In genomic region chr16:4603624-4604170, GRCh38 we compare ENCODE assay signal across 30 cellular contexts. TPM values are rescaled to one million over a fixed set of nuclear protein-coding genes. Genes with fewer than 3 reads are reported as not detected.
"Had no signal": no experiment of that assay in that cellular context is flagged by ENCODE, and none has a peak within 500 bp of the region (broad histone marks: within the 10 kb centered on the region; RNA-seq: fewer than 3 reads in every experiment).

No MANE protein-coding gene starts in this region.

- H3K27me3 Mint-ChIP-seq: activated naive CD8-positive, alpha-beta T cell treated with anti-CD3 and anti-CD28 coated beads for 36 hours had no signal

- H3K27ac Mint-ChIP-seq: activated CD4-positive, alpha-beta memory T cell treated with anti-CD3 and anti-CD28 coated beads, Interleukin-2, amount 10 ng/mL, durations not matched to agents 7 days and 5 days; activated CD4-positive, alpha-beta T cell treated with anti-CD3 and anti-CD28 coated beads for 36 hours; activated naive CD4-positive, alpha-beta T cell treated with anti-CD3 and anti-CD28 coated beads, Interleukin-2, amount 10 ng/mL, durations not matched to agents 7 days and 5 days; activated naive CD8-positive, alpha-beta T cell treated with anti-CD3 and anti-CD28 coated beads for 36 hours; activated T-helper 17 cell treated with anti-CD3 and anti-CD28 coated beads, Interleukin-2, amount 50 U/mL, for 72 hours; T-helper 1 cell treated with Interleukin-12 subunit alpha and Interleukin-12 subunit beta and Interleukin-4 antibody, amounts not matched to agents 30 μg/mL and 1 μg/mL, for 36 hours had no signal

- DNase-seq: activated CD4-positive, alpha-beta memory T cell treated with anti-CD3 and anti-CD28 coated beads, Interleukin-2, amount 10 ng/mL, durations not matched to agents 7 days and 5 days; activated CD4-positive, alpha-beta T cell treated with anti-CD3 and anti-CD28 coated beads for 36 hours; activated CD4-positive, alpha-beta T cell treated with anti-CD3 and anti-CD28 coated beads, Interleukin-2, amount 50 U/mL, for 1 hour; activated CD4-positive, CD25-positive, alpha-beta regulatory T cell; activated gamma-delta T cell; activated naive CD4-positive, alpha-beta T cell treated with anti-CD3 and anti-CD28 coated beads, Interleukin-2, amount 10 ng/mL, durations not matched to agents 7 days and 5 days; activated naive CD8-positive, alpha-beta T cell treated with anti-CD3 and anti-CD28 coated beads for 36 hours; activated T-cell treated with anti-CD3 and anti-CD28 coated beads for 4 hours; activated T-cell treated with anti-CD3 and anti-CD28 coated beads, Interleukin-2, amount 50 U/mL, for 48 hours; brain microvascular endothelial cell; MG63; MV-4-11; NCI-H1092 treated with DMSO at 0.1 percent for 48 hours; NCI-H1417 treated with DMSO at 0.1 percent for 48 hours; NCI-H1694; NCI-H2029; NCI-H2107; NCI-H345; NCI-H510A; NCI-H526 treated with DMSO at 0.1 percent for 48 hours; NCI-H82; SW 1271; T-helper 9 cell had no signal

- H3K27ac ChIP-seq: brain microvascular endothelial cell, cardiac muscle cell, KMS-11, SK-N-MC had no signal

- ATAC-seq: activated CD4-positive, alpha-beta T cell treated with anti-CD3 and anti-CD28 coated beads for 36 hours; activated T-helper 17 cell treated with anti-CD3 and anti-CD28 coated beads, Interleukin-2, amount 50 U/mL, for 72 hours; Right ventricle myocardium inferior had no signal

- H3K4me1 Mint-ChIP-seq: activated CD4-positive, alpha-beta memory T cell treated with anti-CD3 and anti-CD28 coated beads, Interleukin-2, amount 10 ng/mL, durations not matched to agents 7 days and 5 days; activated CD4-positive, alpha-beta T cell treated with anti-CD3 and anti-CD28 coated beads for 36 hours; activated naive CD4-positive, alpha-beta T cell treated with anti-CD3 and anti-CD28 coated beads, Interleukin-2, amount 10 ng/mL, durations not matched to agents 7 days and 5 days; activated naive CD8-positive, alpha-beta T cell treated with anti-CD3 and anti-CD28 coated beads for 36 hours; activated T-helper 17 cell treated with anti-CD3 and anti-CD28 coated beads, Interleukin-2, amount 50 U/mL, for 72 hours had no signal

- H3K27me3 ChIP-seq: cardiac muscle cell, MG63 had no signal

- H3K4me3 ChIP-seq: cardiac muscle cell, MG63, SK-N-MC had no signal

- H3K4me2 ChIP-seq: KMS-11 had no signal

- H3K9me3 Mint-ChIP-seq: activated CD4-positive, alpha-beta memory T cell treated with anti-CD3 and anti-CD28 coated beads, Interleukin-2, amount 10 ng/mL, durations not matched to agents 7 days and 5 days; activated naive CD4-positive, alpha-beta T cell treated with anti-CD3 and anti-CD28 coated beads, Interleukin-2, amount 10 ng/mL, durations not matched to agents 7 days and 5 days; activated naive CD8-positive, alpha-beta T cell treated with anti-CD3 and anti-CD28 coated beads for 36 hours; activated T-helper 17 cell treated with anti-CD3 and anti-CD28 coated beads, Interleukin-2, amount 50 U/mL, for 72 hours; T-helper 1 cell treated with Interleukin-12 subunit alpha and Interleukin-12 subunit beta and Interleukin-4 antibody, amounts not matched to agents 30 μg/mL and 1 μg/mL, for 36 hours had no signal

- H3K36me3 Mint-ChIP-seq: activated naive CD8-positive, alpha-beta T cell treated with anti-CD3 and anti-CD28 coated beads for 36 hours had no signal

- H3K4me3 Mint-ChIP-seq: activated CD4-positive, alpha-beta memory T cell treated with anti-CD3 and anti-CD28 coated beads, Interleukin-2, amount 10 ng/mL, durations not matched to agents 7 days and 5 days; activated CD4-positive, alpha-beta T cell treated with anti-CD3 and anti-CD28 coated beads for 36 hours; activated naive CD4-positive, alpha-beta T cell treated with anti-CD3 and anti-CD28 coated beads, Interleukin-2, amount 10 ng/mL, durations not matched to agents 7 days and 5 days; activated naive CD8-positive, alpha-beta T cell treated with anti-CD3 and anti-CD28 coated beads for 36 hours; activated T-helper 17 cell treated with anti-CD3 and anti-CD28 coated beads, Interleukin-2, amount 50 U/mL, for 72 hours; T-helper 1 cell treated with Interleukin-12 subunit alpha and Interleukin-12 subunit beta and Interleukin-4 antibody, amounts not matched to agents 30 μg/mL and 1 μg/mL, for 36 hours had no signal

RNA-seq across cellular contexts. Expression of gene C16orf96, which starts 47.6 kb away (rescaled TPM):
- total RNA-seq: activated T-helper 17 cell treated with anti-CD3 and anti-CD28 coated beads, Interleukin-2, amount 50 U/mL, for 72 hours; RPMI7951 had no signal
